13 cellular contexts compared by ENCODE assay signal in the genomic region with DNA sequence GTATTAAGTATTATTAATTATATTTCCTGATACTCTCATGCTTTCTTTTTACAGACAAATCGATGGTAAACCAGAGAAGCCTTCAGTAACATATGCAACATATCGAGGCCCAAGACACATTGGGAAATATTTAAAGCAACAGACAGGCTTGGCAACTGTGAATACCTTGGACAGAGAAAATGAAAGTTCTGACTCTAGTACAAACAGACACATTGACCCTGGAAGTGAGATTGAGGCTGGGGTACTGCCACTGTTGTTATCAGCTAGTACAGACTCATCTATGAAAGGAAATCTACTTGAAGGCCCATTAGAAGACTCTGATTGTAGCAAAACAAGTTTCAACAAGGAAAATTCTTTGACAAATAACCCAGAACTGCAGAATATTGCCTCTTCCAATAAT. TPM values are rescaled to one million over a fixed set of nuclear protein-coding genes. Genes with fewer than 3 reads are reported as not detected.
DNase-seq lines count a peak whose midpoint lies in the region; ATAC-seq and TF ChIP-seq lines count a peak whose summit lies in the region.
"Had no signal": no experiment of that assay in that cellular context is flagged by ENCODE, and none has a peak within 500 bp of the region (broad histone marks: within the 10 kb centered on the region; RNA-seq: fewer than 3 reads in every experiment).

No MANE protein-coding gene starts in this region.

- H3K4me1 Mint-ChIP-seq in activated naive CD8-positive, alpha-beta T cell treated with anti-CD3 and anti-CD28 coated beads for 36 hours = peaks cover 10% of the 10 kb centered on the region

- intact Hi-C loops in spleen (cut with DNase I; ENCODE audit: low total_unique reads) = no loop called here

- H3K27ac Mint-ChIP-seq in activated naive CD8-positive, alpha-beta T cell treated with anti-CD3 and anti-CD28 coated beads for 36 hours = peak overlapping the region; percentile 46

- no peak for TF ChIP-seq POLR2A in spleen (IDR thresholded peaks at IDR 0.05)

- H3K36me3 Mint-ChIP-seq in activated naive CD8-positive, alpha-beta T cell treated with anti-CD3 and anti-CD28 coated beads for 36 hours = peaks cover 4% of the 10 kb centered on the region

- DNase-seq in activated CD4-positive, CD25-positive, alpha-beta regulatory T cell (lab: John Stamatoyannopoulos, UW) = no peak
- no peak for DNase-seq in activated naive CD8-positive, alpha-beta T cell treated with anti-CD3 and anti-CD28 coated beads for 36 hours
- DNase-seq in fibroblast of the aortic adventitia (ENCODE audit: low read depth) (peak; percentile 40), stromal cell of bone marrow (ENCODE audit: low read depth) (peak; percentile 14), spleen (no peak), NCI-H1694 (lab: John Stamatoyannopoulos, UW) (no peak)
- DNase-seq: activated CD4-positive, CD25-positive, alpha-beta regulatory T cell treated with anti-CD3 and anti-CD28 coated beads, Interleukin-2, amount 50 U/mL, for 72 hours; erythroblast; ovary had no signal

- no peak for TF ChIP-seq CTCF in fibroblast of the aortic adventitia (IDR thresholded peaks at IDR 0.05; ENCODE audit: insufficient read depth, low read length)
- no peak for TF ChIP-seq CTCF in spleen (IDR thresholded peaks at IDR 0.05 in 8 of 11, conservative IDR thresholded peaks at IDR 0.05 in 3 of 11)

- peak overlapping the region in 2 of 8 donors; percentile 23 to 30 for H3K27ac ChIP-seq in spleen
- H3K27ac ChIP-seq: ovary had no signal

- H3K9me3 Mint-ChIP-seq in activated naive CD8-positive, alpha-beta T cell treated with anti-CD3 and anti-CD28 coated beads for 36 hours = no peaks in the 10 kb centered on the region

- peaks cover 0 to 10% (median 0%) of the 10 kb centered on the region in 6 donors for H3K36me3 ChIP-seq in spleen
- H3K36me3 ChIP-seq: ovary had no signal

- H3K4me3 ChIP-seq in fibroblast of the aortic adventitia (ENCODE audit: low read depth, low read length) (no peak overlapping the region), spleen (no peak overlapping the region)
- H3K4me3 ChIP-seq: ascending aorta, ovary, tibial nerve had no signal

- no peaks in the 10 kb centered on the region for H3K9me3 ChIP-seq in spleen
- H3K9me3 ChIP-seq: ovary had no signal

- ATAC-seq in activated CD4-positive, CD25-positive, alpha-beta regulatory T cell treated with anti-CD3 and anti-CD28 coated beads, Interleukin-2, amount 50 U/mL, for 24 hours = peak; percentile 4 to 11
- no peak for ATAC-seq in HG03565 (IDR thresholded peaks at IDR 0.05; ENCODE audit: unreplicated experiment)

- H3K27me3 Mint-ChIP-seq in activated naive CD8-positive, alpha-beta T cell treated with anti-CD3 and anti-CD28 coated beads for 36 hours = no peaks in the 10 kb centered on the region

- WGBS in spleen, 5 donors = 81 to 97% (median 87%) methylated on average over 2 of the region's 2 CpGs

- H3K4me1 ChIP-seq in spleen = no peaks in the 10 kb centered on the region
- H3K4me1 ChIP-seq: ascending aorta, tibial nerve had no signal

- no peaks in the 10 kb centered on the region for H3K27me3 ChIP-seq in spleen (replicated peaks in 1 of 7)
- H3K27me3 ChIP-seq: ascending aorta, ovary, tibial nerve had no signal

- H3K4me3 Mint-ChIP-seq in activated naive CD8-positive, alpha-beta T cell treated with anti-CD3 and anti-CD28 coated beads for 36 hours = no peak overlapping the region

RNA-seq across cellular contexts. Expression of a gene that starts 50.0 kb away (rescaled TPM):
- 1 to 10 TPM; 2.2 to 2.5 TPM for total RNA-seq in activated naive CD8-positive, alpha-beta T cell treated with anti-CD3 and anti-CD28 coated beads for 36 hours
- 23.9 and 28.8 TPM in 2 replicates for total RNA-seq in fibroblast of the aortic adventitia (ENCODE audit: low replicate concordance)
- total RNA-seq in spleen = 10 to 100 TPM; 15.9 to 22.6 (median 19.8) TPM
- polyA plus RNA-seq in spleen = 1 to 10 TPM; 1.5 to 2.6 (median 1.5) TPM

Comparison
In these comparisons a context has a peak if more than half of its experiments do, and no peak if none do; other contexts are left out.
1. DNase-seq: peak in fibroblast of the aortic adventitia (single experiment) and stromal cell of bone marrow (single experiment); none in activated CD4-positive, CD25-positive, alpha-beta regulatory T cell (0 of 4), activated naive CD8-positive, alpha-beta T cell treated with anti-CD3 and anti-CD28 coated beads for 36 hours (single experiment), spleen (single experiment) and NCI-H1694 (single experiment).